11 cellular contexts compared by ENCODE assay signal in genomic region chr14:74886001-74886400, GRCh38. TPM values are rescaled to one million over a fixed set of nuclear protein-coding genes. Genes with fewer than 3 reads are reported as not detected.
DNase-seq lines count a peak whose midpoint lies in the region; ATAC-seq and TF ChIP-seq lines count a peak whose summit lies in the region.
"Had no signal": no experiment of that assay in that cellular context is flagged by ENCODE, and none has a peak within 500 bp of the region (broad histone marks: within the 10 kb centered on the region; RNA-seq: fewer than 3 reads in every experiment).

No MANE protein-coding gene starts in this region.

- peaks cover 44 to 68% (median 61%) of the 10 kb centered on the region in 4 donors for H3K4me1 Mint-ChIP-seq in naive thymus-derived CD8-positive, alpha-beta T cell

- H3K27me3 Mint-ChIP-seq in naive thymus-derived CD8-positive, alpha-beta T cell: no peaks in the 10 kb centered on the region

- peak; percentile 99 for DNase-seq in AG10803 (ENCODE audit: low read depth)
- no peak for DNase-seq in naive thymus-derived CD8-positive, alpha-beta T cell
- DNase-seq in NCI-H82 treated with DMSO at 0.1 percent for 48 hours (lab: John Stamatoyannopoulos, UW; ENCODE audit: unreplicated experiment): no peak
- no peak for DNase-seq in activated effector memory CD4-positive, alpha-beta T cell treated with Interleukin-2 at 50 U/mL for 16 hours
- DNase-seq: NCI-H1436 treated with DMSO at 0.1 percent for 48 hours had no signal

- H3K9ac ChIP-seq in HUES6 (ENCODE audit: low read length): no peak overlapping the region
- H3K9ac ChIP-seq in duodenal mucosa (ENCODE audit: low read depth in 1 of 2, low read length in 2 of 2): no peak overlapping the region

- H3K27ac ChIP-seq in HUES6 (ENCODE audit: low read depth, low read length): peak overlapping the region; percentile 46; the same call in 1 of the 2 replicates
- H3K27ac ChIP-seq in duodenal mucosa (ENCODE audit: low read depth, low read length): peak overlapping the region; percentile 33
- H3K27ac ChIP-seq: neutrophil had no signal

- peaks cover 52% of the 10 kb centered on the region for H3K4me1 ChIP-seq in HUES6 (ENCODE audit: control insufficient read depth, insufficient read depth, low read length)
- peaks cover 39 to 46% of the 10 kb centered on the region in 2 donors for H3K4me1 ChIP-seq in duodenal mucosa (ENCODE audit: control insufficient read depth in 1 of 2, insufficient read depth in 2 of 2, low read length in 2 of 2)

- H3K9me3 ChIP-seq in HUES6 (ENCODE audit: control insufficient read depth, insufficient read depth, low read depth, low read length) (no peaks in the 10 kb centered on the region), duodenal mucosa (ENCODE audit: control insufficient read depth in 1 of 2, low read length in 2 of 2) (no peaks in the 10 kb centered on the region)
- H3K9me3 ChIP-seq: neutrophil had no signal

- H3K36me3 ChIP-seq in HUES6 (ENCODE audit: control insufficient read depth, insufficient read depth, low read length) (peaks cover 25% of the 10 kb centered on the region), duodenal mucosa (ENCODE audit: control insufficient read depth in 1 of 2, insufficient read depth in 2 of 2, low read length in 2 of 2) (peaks cover 13 to 39% of the 10 kb centered on the region in 2 donors)

- ATAC-seq in naive thymus-derived CD8-positive, alpha-beta T cell: no peak
- no peak for ATAC-seq in HG03432 (IDR thresholded peaks at IDR 0.05; ENCODE audit: unreplicated experiment)
- ATAC-seq in HG03342 (IDR thresholded peaks at IDR 0.05; ENCODE audit: unreplicated experiment): no peak

- no peak for TF ChIP-seq CTCF in AG10803 (conservative IDR thresholded peaks at IDR 0.05; ENCODE audit: low read length)

- POLR2A ChIA-PET in naive thymus-derived CD8-positive, alpha-beta T cell (lab: Charles Lee): no interaction called here

- H3K4me3 Mint-ChIP-seq in naive thymus-derived CD8-positive, alpha-beta T cell: peak overlapping the region in 6 of 10 donors; percentile 8 to 54 (median 38)

- H3K27me3 ChIP-seq in HUES6 (ENCODE audit: control insufficient read depth, insufficient read depth, low read length) (no peaks in the 10 kb centered on the region), duodenal mucosa (ENCODE audit: control insufficient read depth in 1 of 2, insufficient read depth in 2 of 2, low read length in 2 of 2) (no peaks in the 10 kb centered on the region)
- H3K27me3 ChIP-seq: neutrophil had no signal

- H3K36me3 Mint-ChIP-seq in naive thymus-derived CD8-positive, alpha-beta T cell: peaks cover 0 to 60% (median 4%) of the 10 kb centered on the region in 3 donors

- no peaks in the 10 kb centered on the region for H3K9me3 Mint-ChIP-seq in naive thymus-derived CD8-positive, alpha-beta T cell

- H3K27ac Mint-ChIP-seq in naive thymus-derived CD8-positive, alpha-beta T cell: peak overlapping the region; percentile 12 to 93 (median 70)

- H3K4me3 ChIP-seq in AG10803 (ENCODE audit: low read length) (no peak overlapping the region), HUES6 (ENCODE audit: low read depth, low read length) (peak overlapping the region; percentile 21), duodenal mucosa (ENCODE audit: low read depth in 1 of 2, low read length in 2 of 2) (no peak overlapping the region)

RNA-seq across cellular contexts. Expression of gene DLST, which starts 4.3 kb away (rescaled TPM):
- 100 to 1,000 TPM; 118 to 120 TPM for total RNA-seq in naive thymus-derived CD8-positive, alpha-beta T cell
- polyA plus RNA-seq in naive thymus-derived CD8-positive, alpha-beta T cell: 1 to 10 TPM; 8.8 to 9.3 (median 8.9) TPM

RNA-seq across cellular contexts. Expression of gene PROX2, which starts 10.1 kb away (rescaled TPM):
- total RNA-seq in naive thymus-derived CD8-positive, alpha-beta T cell: under 1 TPM; 0.52 to 0.75 TPM
- polyA plus RNA-seq in naive thymus-derived CD8-positive, alpha-beta T cell: under 1 TPM; 0.12 to 0.50 (median 0.22) TPM
- total RNA-seq: epithelial cell of proximal tubule had no signal

RNA-seq across cellular contexts. Expression of gene RPS6KL1, which starts 37.1 kb away (rescaled TPM):
- total RNA-seq in naive thymus-derived CD8-positive, alpha-beta T cell: 1 to 10 TPM; 3.8 to 6.4 TPM
- 1 to 10 TPM in 2 of 3 donors, under 1 TPM in 1; 0.50 to 3.6 (median 1.7) TPM for polyA plus RNA-seq in naive thymus-derived CD8-positive, alpha-beta T cell
